ENCODE assay signal across 8 cellular contexts in genomic region chr4:105306158-105306781, GRCh38.
DNase-seq lines count a peak whose midpoint lies in the region; ATAC-seq and TF ChIP-seq lines count a peak whose summit lies in the region.
"Had no signal": no experiment of that assay in that cellular context is flagged by ENCODE, and none has a peak within 500 bp of the region (broad histone marks: within the 10 kb centered on the region; RNA-seq: fewer than 3 reads in every experiment).

No MANE protein-coding gene starts in this region.

- no peak overlapping the region for H3K27ac ChIP-seq in lower lobe of right lung
- H3K27ac ChIP-seq: PC-9 had no signal

- peak; percentile 40 for DNase-seq in activated CD4-positive, CD25-positive, alpha-beta regulatory T cell treated with anti-CD3 and anti-CD28 coated beads, Interleukin-2, amount 50 U/mL, for 72 hours
- DNase-seq in lower lobe of right lung (no peak), ACHN (no peak), DMS79 treated with DMSO at 0.1 percent for 48 hours (lab: John Stamatoyannopoulos, UW) (no peak), NCI-H1436 treated with DMSO at 0.1 percent for 48 hours (lab: John Stamatoyannopoulos, UW) (no peak)

- H3K27me3 ChIP-seq in lower lobe of right lung (ENCODE audit: low read depth): no peaks in the 10 kb centered on the region

- H3K36me3 ChIP-seq in lower lobe of right lung: no peaks in the 10 kb centered on the region

- no peak for TF ChIP-seq CTCF in lower lobe of right lung (IDR thresholded peaks at IDR 0.05)

- intact Hi-C loops in lower lobe of right lung (cut with DNase I): no loop called here

- in situ Hi-C loops in ACHN (cut with HindIII; ENCODE audit: low pct_ligation_motif_present, low pct_unique_long_range_greater_than_20kb, low sequenced_read_pairs): no loop called here

- peaks cover 14% of the 10 kb centered on the region for H3K9me3 ChIP-seq in lower lobe of right lung

- ATAC-seq in GM19025 (IDR thresholded peaks at IDR 0.05; ENCODE audit: low read depth, unreplicated experiment): peak; percentile 86
- peak; percentile 94 for ATAC-seq in HG02943 (IDR thresholded peaks at IDR 0.05; ENCODE audit: low read depth, unreplicated experiment)
- ATAC-seq in lower lobe of right lung: peak; percentile 95 to 98

- H3K4me1 ChIP-seq in lower lobe of right lung: no peaks in the 10 kb centered on the region

- no peak overlapping the region for H3K4me3 ChIP-seq in lower lobe of right lung
- H3K4me3 ChIP-seq: PC-9 had no signal
